In genomic region chr19:41808663-41809566, GRCh38 we compare ENCODE assay signal across 19 cellular contexts. TPM values are rescaled to one million over a fixed set of nuclear protein-coding genes. Genes with fewer than 3 reads are reported as not detected.
DNase-seq lines count a peak whose midpoint lies in the region; ATAC-seq lines count a peak whose summit lies in the region.
"Had no signal": no experiment of that assay in that cellular context is flagged by ENCODE, and none has a peak within 500 bp of the region (broad histone marks: within the 10 kb centered on the region; RNA-seq: fewer than 3 reads in every experiment).

No MANE protein-coding gene starts in this region.

- no peak overlapping the region for H2BK12ac ChIP-seq in mesenchymal stem cell (ENCODE audit: low read length in 2 of 2)

- no peak overlapping the region for H2AK5ac ChIP-seq in mesenchymal stem cell (ENCODE audit: low read length, severe bottlenecking)

- H3K9me3 ChIP-seq in BLaER1 (no peaks in the 10 kb centered on the region), mesenchymal stem cell (ENCODE audit: control insufficient read depth, low read length) (no peaks in the 10 kb centered on the region)
- H3K9me3 ChIP-seq in naive thymus-derived CD4-positive, alpha-beta T cell (ENCODE audit: control insufficient read depth in 2 of 3, low read length in 3 of 3) = no peaks in the 10 kb centered on the region
- H3K9me3 ChIP-seq: Caco-2 had no signal

- ATAC-seq in Right ventricle myocardium superior (ENCODE audit: poor library complexity) = peak; percentile 78
- peak; percentile 69 for ATAC-seq in naive thymus-derived CD4-positive, alpha-beta T cell
- ATAC-seq: K562; stimulated activated naive CD8-positive, alpha-beta T cell treated with anti-CD3 and anti-CD28 coated beads, Interleukin-15, amount 100 ng/mL, for 72 hours had no signal

- CTCF ChIA-PET in naive thymus-derived CD4-positive, alpha-beta T cell (lab: Charles Lee) = interaction anchor here (0.6 kb wide), 1 partner anchor 56 kb away, joined by 6 read pairs; no protein-coding TSS in a partner anchor

- no peak overlapping the region for H2AFZ ChIP-seq in mesenchymal stem cell (ENCODE audit: low read depth, low read length)

- H3K27me3 ChIP-seq in BLaER1 = no peaks in the 10 kb centered on the region
- no peaks in the 10 kb centered on the region for H3K27me3 ChIP-seq in naive thymus-derived CD4-positive, alpha-beta T cell (ENCODE audit: control insufficient read depth in 2 of 2, insufficient read depth in 2 of 2, low read length in 2 of 2)
- peaks cover 3 to 25% of the 10 kb centered on the region in 2 experiments for H3K27me3 ChIP-seq in mesenchymal stem cell (ENCODE audit: control insufficient read depth in 1 of 2, insufficient read depth in 1 of 2, low read length in 2 of 2)

- H2BK120ac ChIP-seq in mesenchymal stem cell (ENCODE audit: low read depth, low read length) = no peak overlapping the region

- no peak overlapping the region for H3K23ac ChIP-seq in mesenchymal stem cell (ENCODE audit: low read length in 2 of 2)

- no peak overlapping the region for H3K27ac Mint-ChIP-seq in naive thymus-derived CD4-positive, alpha-beta T cell
- no peak overlapping the region for H3K27ac Mint-ChIP-seq in activated T-helper 1 cell treated with anti-CD3 and anti-CD28 coated beads, Interleukin-12 subunit alpha, Interleukin-12 subunit beta, Interleukin-2, Interleukin-4 antibody, amounts not matched to agents 30 ng/mL and 10 ng/mL and 1 ng/mL, durations not matched to agents 14 hours and 24 hours and 36 hours
- H3K27ac Mint-ChIP-seq in activated naive CD8-positive, alpha-beta T cell treated with anti-CD3 and anti-CD28 coated beads for 36 hours = no peak overlapping the region
- H3K27ac Mint-ChIP-seq: activated naive CD8-positive, alpha-beta T cell treated with anti-CD3 and anti-CD28 coated beads, Interleukin-2, amount 10 ng/mL, durations not matched to agents 7 days and 5 days; stimulated activated naive CD8-positive, alpha-beta T cell treated with anti-CD3 and anti-CD28 coated beads, Interleukin-15, amount 100 ng/mL, for 72 hours had no signal

- H3K4ac ChIP-seq in mesenchymal stem cell (ENCODE audit: low read depth in 1 of 2, low read length in 2 of 2) = no peak overlapping the region

- H3K36me3 ChIP-seq in BLaER1 = no peaks in the 10 kb centered on the region
- no peaks in the 10 kb centered on the region for H3K36me3 ChIP-seq in naive thymus-derived CD4-positive, alpha-beta T cell (ENCODE audit: control insufficient read depth in 2 of 3, insufficient read depth in 3 of 3, low read length in 3 of 3)
- no peaks in the 10 kb centered on the region for H3K36me3 ChIP-seq in mesenchymal stem cell (ENCODE audit: control insufficient read depth in 1 of 2, insufficient read depth in 2 of 2, low read depth in 1 of 2, low read length in 2 of 2)

- H3K4me3 Mint-ChIP-seq in naive thymus-derived CD4-positive, alpha-beta T cell = no peak overlapping the region
- H3K4me3 Mint-ChIP-seq in activated T-helper 1 cell treated with anti-CD3 and anti-CD28 coated beads, Interleukin-12 subunit alpha, Interleukin-12 subunit beta, Interleukin-2, Interleukin-4 antibody, amounts not matched to agents 30 ng/mL and 10 ng/mL and 1 ng/mL, durations not matched to agents 14 hours and 24 hours and 36 hours = no peak overlapping the region
- H3K4me3 Mint-ChIP-seq in activated naive CD8-positive, alpha-beta T cell treated with anti-CD3 and anti-CD28 coated beads for 36 hours = no peak overlapping the region
- H3K4me3 Mint-ChIP-seq: activated naive CD8-positive, alpha-beta T cell treated with anti-CD3 and anti-CD28 coated beads, Interleukin-2, amount 10 ng/mL, durations not matched to agents 7 days and 5 days; stimulated activated naive CD8-positive, alpha-beta T cell treated with anti-CD3 and anti-CD28 coated beads, Interleukin-15, amount 100 ng/mL, for 72 hours had no signal

- H3K9me3 Mint-ChIP-seq in naive thymus-derived CD4-positive, alpha-beta T cell = no peaks in the 10 kb centered on the region
- H3K9me3 Mint-ChIP-seq in activated T-helper 1 cell treated with anti-CD3 and anti-CD28 coated beads, Interleukin-12 subunit alpha, Interleukin-12 subunit beta, Interleukin-2, Interleukin-4 antibody, amounts not matched to agents 30 ng/mL and 10 ng/mL and 1 ng/mL, durations not matched to agents 14 hours and 24 hours and 36 hours = no peaks in the 10 kb centered on the region
- H3K9me3 Mint-ChIP-seq in activated naive CD8-positive, alpha-beta T cell treated with anti-CD3 and anti-CD28 coated beads for 36 hours = no peaks in the 10 kb centered on the region
- H3K9me3 Mint-ChIP-seq: activated naive CD8-positive, alpha-beta T cell treated with anti-CD3 and anti-CD28 coated beads, Interleukin-2, amount 10 ng/mL, durations not matched to agents 7 days and 5 days; stimulated activated naive CD8-positive, alpha-beta T cell treated with anti-CD3 and anti-CD28 coated beads, Interleukin-15, amount 100 ng/mL, for 72 hours had no signal

- H3K14ac ChIP-seq in mesenchymal stem cell (ENCODE audit: low read length in 2 of 2) = no peak overlapping the region

- H3K27ac ChIP-seq in BLaER1 = peak overlapping the region; percentile 85; the same call in 1 of the 2 replicates
- no peak overlapping the region for H3K27ac ChIP-seq in naive thymus-derived CD4-positive, alpha-beta T cell (ENCODE audit: low read depth, low read length)
- no peak overlapping the region for H3K27ac ChIP-seq in mesenchymal stem cell (ENCODE audit: low read length, poor library complexity, severe bottlenecking)
- H3K27ac ChIP-seq: SK-N-MC had no signal

- H3K4me1 Mint-ChIP-seq in naive thymus-derived CD4-positive, alpha-beta T cell = peaks cover 0 to 25% (median 16%) of the 10 kb centered on the region in 7 donors
- peaks cover 30% of the 10 kb centered on the region for H3K4me1 Mint-ChIP-seq in activated T-helper 1 cell treated with anti-CD3 and anti-CD28 coated beads, Interleukin-12 subunit alpha, Interleukin-12 subunit beta, Interleukin-2, Interleukin-4 antibody, amounts not matched to agents 30 ng/mL and 10 ng/mL and 1 ng/mL, durations not matched to agents 14 hours and 24 hours and 36 hours (ENCODE audit: low read depth)
- H3K4me1 Mint-ChIP-seq in activated naive CD8-positive, alpha-beta T cell treated with anti-CD3 and anti-CD28 coated beads for 36 hours = peaks cover 7% of the 10 kb centered on the region
- H3K4me1 Mint-ChIP-seq: stimulated activated naive CD8-positive, alpha-beta T cell treated with anti-CD3 and anti-CD28 coated beads, Interleukin-15, amount 100 ng/mL, for 72 hours had no signal

- H3K4me3 ChIP-seq in BLaER1 (no peak overlapping the region), mesenchymal stem cell (ENCODE audit: insufficient read depth in 1 of 2, low read depth in 1 of 2, low read length in 2 of 2) (no peak overlapping the region)
- no peak overlapping the region for H3K4me3 ChIP-seq in naive thymus-derived CD4-positive, alpha-beta T cell (ENCODE audit: low read length)
- H3K4me3 ChIP-seq: K562, SK-N-MC had no signal

- POLR2A ChIA-PET in naive thymus-derived CD4-positive, alpha-beta T cell (lab: Charles Lee) = no interaction called here

- peak overlapping the region; percentile 92 for H3K4me2 ChIP-seq in BLaER1
- no peak overlapping the region for H3K4me2 ChIP-seq in mesenchymal stem cell (ENCODE audit: low read length, poor library complexity, severe bottlenecking)

- no peak overlapping the region for H4K91ac ChIP-seq in mesenchymal stem cell (ENCODE audit: low read length)

- H3K36me3 Mint-ChIP-seq in naive thymus-derived CD4-positive, alpha-beta T cell = no peaks in the 10 kb centered on the region
- peaks cover 3% of the 10 kb centered on the region for H3K36me3 Mint-ChIP-seq in activated T-helper 1 cell treated with anti-CD3 and anti-CD28 coated beads, Interleukin-12 subunit alpha, Interleukin-12 subunit beta, Interleukin-2, Interleukin-4 antibody, amounts not matched to agents 30 ng/mL and 10 ng/mL and 1 ng/mL, durations not matched to agents 14 hours and 24 hours and 36 hours (ENCODE audit: low read depth)
- no peaks in the 10 kb centered on the region for H3K36me3 Mint-ChIP-seq in activated naive CD8-positive, alpha-beta T cell treated with anti-CD3 and anti-CD28 coated beads for 36 hours
- H3K36me3 Mint-ChIP-seq: activated naive CD8-positive, alpha-beta T cell treated with anti-CD3 and anti-CD28 coated beads, Interleukin-2, amount 10 ng/mL, durations not matched to agents 7 days and 5 days had no signal

- H3K18ac ChIP-seq in mesenchymal stem cell (ENCODE audit: low read depth in 1 of 2, low read length in 2 of 2) = no peak overlapping the region

- H3K4me1 ChIP-seq in BLaER1 (peaks cover 59% of the 10 kb centered on the region), mesenchymal stem cell (ENCODE audit: control insufficient read depth, insufficient read depth, low read depth, low read length) (no peaks in the 10 kb centered on the region)
- H3K4me1 ChIP-seq in naive thymus-derived CD4-positive, alpha-beta T cell (ENCODE audit: control insufficient read depth in 2 of 2, insufficient read depth in 2 of 2, low read length in 2 of 2) = no peaks in the 10 kb centered on the region
- H3K4me1 ChIP-seq: Caco-2 had no signal

- no peak overlapping the region for H3K9ac ChIP-seq in BLaER1
- no peak overlapping the region for H3K9ac ChIP-seq in mesenchymal stem cell (ENCODE audit: low read length)

- peak; percentile 93 for DNase-seq in MV-4-11 (lab: John Stamatoyannopoulos, UW)
- peak; percentile 65 for DNase-seq in Right ventricle myocardium superior
- DNase-seq in naive thymus-derived CD4-positive, alpha-beta T cell = no peak
- no peak for DNase-seq in mesenchymal stem cell
- no peak for DNase-seq in activated T-helper 1 cell treated with anti-CD3 and anti-CD28 coated beads, Interleukin-12 subunit alpha, Interleukin-12 subunit beta, Interleukin-2, Interleukin-4 antibody, amounts not matched to agents 30 ng/mL and 10 ng/mL and 1 ng/mL, durations not matched to agents 14 hours and 24 hours and 36 hours (ENCODE audit: low spot score)
- DNase-seq in activated naive CD8-positive, alpha-beta T cell treated with anti-CD3 and anti-CD28 coated beads for 36 hours = no peak
- DNase-seq in retina = no peak
- DNase-seq: activated CD4-positive, alpha-beta T cell treated with anti-CD3 and anti-CD28 coated beads, Interleukin-2, amount 50 U/mL, for 1 hour; activated naive CD8-positive, alpha-beta T cell treated with anti-CD3 and anti-CD28 coated beads, Interleukin-2, amount 10 ng/mL, durations not matched to agents 7 days and 5 days; Caco-2; GOT3; kidney glomerular epithelial cell; NCI-H446 treated with DMSO at 0.1 percent for 48 hours; stimulated activated CD4-positive, alpha-beta T cell treated with anti-CD3 and anti-CD28 coated beads, Interleukin-15, amount 100 ng/mL, for 24 hours; stimulated activated naive CD8-positive, alpha-beta T cell treated with anti-CD3 and anti-CD28 coated beads, Interleukin-15, amount 100 ng/mL, for 72 hours had no signal

- no peak overlapping the region for H2BK15ac ChIP-seq in mesenchymal stem cell (ENCODE audit: low read depth, poor library complexity, severe bottlenecking)

- intact Hi-C loops in Right ventricle myocardium superior (cut with DNase I) = no loop called here
- intact Hi-C loops in naive thymus-derived CD4-positive, alpha-beta T cell (cut with micrococcal nuclease) = no loop called here
- intact Hi-C loops in activated T-helper 1 cell treated with anti-CD3 and anti-CD28 coated beads, Interleukin-12 subunit alpha, Interleukin-12 subunit beta, Interleukin-2, Interleukin-4 antibody, amounts not matched to agents 30 ng/mL and 10 ng/mL and 1 ng/mL, durations not matched to agents 14 hours and 24 hours and 36 hours (cut with micrococcal nuclease) = no loop called here

- H4K20me1 ChIP-seq in BLaER1 = no peaks in the 10 kb centered on the region

- no peak overlapping the region for H2BK5ac ChIP-seq in mesenchymal stem cell (ENCODE audit: low read depth, low read length, poor library complexity, severe bottlenecking)

- H3K27me3 Mint-ChIP-seq in naive thymus-derived CD4-positive, alpha-beta T cell = peaks cover 0 to 9% (median 5%) of the 10 kb centered on the region in 5 donors
- H3K27me3 Mint-ChIP-seq in activated T-helper 1 cell treated with anti-CD3 and anti-CD28 coated beads, Interleukin-12 subunit alpha, Interleukin-12 subunit beta, Interleukin-2, Interleukin-4 antibody, amounts not matched to agents 30 ng/mL and 10 ng/mL and 1 ng/mL, durations not matched to agents 14 hours and 24 hours and 36 hours (ENCODE audit: insufficient read depth) = no peaks in the 10 kb centered on the region
- H3K27me3 Mint-ChIP-seq in activated naive CD8-positive, alpha-beta T cell treated with anti-CD3 and anti-CD28 coated beads for 36 hours = no peaks in the 10 kb centered on the region

- WGBS in mesenchymal stem cell = 76% methylated on average over 13 of the region's 16 CpGs

- no peaks in the 10 kb centered on the region for H3K79me1 ChIP-seq in mesenchymal stem cell (replicated peaks; ENCODE audit: low read length, poor library complexity, severe bottlenecking)

- H4K8ac ChIP-seq in mesenchymal stem cell (ENCODE audit: low read length) = no peak overlapping the region

RNA-seq across cellular contexts. Expression of gene CEACAM3, which starts 12.5 kb away (rescaled TPM):
- not detected for total RNA-seq in Right ventricle myocardium superior
- 1 to 10 TPM in 1 of 5 experiments, under 1 TPM in 1, not detected in 3; 0.42 to 4.7 TPM for total RNA-seq in naive thymus-derived CD4-positive, alpha-beta T cell
- not detected for polyA plus RNA-seq in naive thymus-derived CD4-positive, alpha-beta T cell
- not detected for polyA plus RNA-seq in mesenchymal stem cell (2013, experiment 1 of 2)
- polyA plus RNA-seq in mesenchymal stem cell (2013, experiment 2 of 2) = not detected
- total RNA-seq in activated T-helper 1 cell treated with anti-CD3 and anti-CD28 coated beads, Interleukin-12 subunit alpha, Interleukin-12 subunit beta, Interleukin-2, Interleukin-4 antibody, amounts not matched to agents 30 ng/mL and 10 ng/mL and 1 ng/mL, durations not matched to agents 14 hours and 24 hours and 36 hours = not detected in 2 replicates
- total RNA-seq in activated naive CD8-positive, alpha-beta T cell treated with anti-CD3 and anti-CD28 coated beads for 36 hours = not detected
- total RNA-seq: activated naive CD8-positive, alpha-beta T cell treated with anti-CD3 and anti-CD28 coated beads, Interleukin-2, amount 10 ng/mL, durations not matched to agents 7 days and 5 days; bronchial epithelial cell; Caco-2; K562 had no signal
- polyA plus RNA-seq: K562 had no signal

RNA-seq across cellular contexts. Expression of gene LYPD4, which starts 35.6 kb away (rescaled TPM):
- total RNA-seq in Right ventricle myocardium superior = not detected
- total RNA-seq in naive thymus-derived CD4-positive, alpha-beta T cell = not detected
- polyA plus RNA-seq in naive thymus-derived CD4-positive, alpha-beta T cell = not detected
- not detected for polyA plus RNA-seq in mesenchymal stem cell (2013, experiment 1 of 2)
- polyA plus RNA-seq in mesenchymal stem cell (2013, experiment 2 of 2) = not detected
- total RNA-seq in activated T-helper 1 cell treated with anti-CD3 and anti-CD28 coated beads, Interleukin-12 subunit alpha, Interleukin-12 subunit beta, Interleukin-2, Interleukin-4 antibody, amounts not matched to agents 30 ng/mL and 10 ng/mL and 1 ng/mL, durations not matched to agents 14 hours and 24 hours and 36 hours = not detected in 2 replicates
- not detected for total RNA-seq in activated naive CD8-positive, alpha-beta T cell treated with anti-CD3 and anti-CD28 coated beads for 36 hours
- total RNA-seq: activated naive CD8-positive, alpha-beta T cell treated with anti-CD3 and anti-CD28 coated beads, Interleukin-2, amount 10 ng/mL, durations not matched to agents 7 days and 5 days; bronchial epithelial cell; Caco-2; K562 had no signal

RNA-seq across cellular contexts. Expression of gene DMRTC2, which starts 35.9 kb away (rescaled TPM):
- total RNA-seq in Right ventricle myocardium superior = not detected
- under 1 TPM in 1 of 5 experiments, not detected in 4; 0.12 TPM for total RNA-seq in naive thymus-derived CD4-positive, alpha-beta T cell
- not detected for polyA plus RNA-seq in naive thymus-derived CD4-positive, alpha-beta T cell
- polyA plus RNA-seq in mesenchymal stem cell (2013, experiment 1 of 2) = not detected
- polyA plus RNA-seq in mesenchymal stem cell (2013, experiment 2 of 2) = not detected
- not detected in 2 replicates for total RNA-seq in activated T-helper 1 cell treated with anti-CD3 and anti-CD28 coated beads, Interleukin-12 subunit alpha, Interleukin-12 subunit beta, Interleukin-2, Interleukin-4 antibody, amounts not matched to agents 30 ng/mL and 10 ng/mL and 1 ng/mL, durations not matched to agents 14 hours and 24 hours and 36 hours
- total RNA-seq in activated naive CD8-positive, alpha-beta T cell treated with anti-CD3 and anti-CD28 coated beads for 36 hours = not detected
- total RNA-seq: activated naive CD8-positive, alpha-beta T cell treated with anti-CD3 and anti-CD28 coated beads, Interleukin-2, amount 10 ng/mL, durations not matched to agents 7 days and 5 days; bronchial epithelial cell; Caco-2; K562 had no signal

RNA-seq across cellular contexts. Expression of gene RPS19, which starts 51.1 kb away (rescaled TPM):
- 586 TPM for total RNA-seq in Right ventricle myocardium superior
- 1,000 to 10,000 TPM; 2,739 to 3,712 (median 3,396) TPM for total RNA-seq in naive thymus-derived CD4-positive, alpha-beta T cell
- 1,000 to 10,000 TPM; 6,645 to 7,822 TPM for polyA plus RNA-seq in naive thymus-derived CD4-positive, alpha-beta T cell
- 2,789 TPM for polyA plus RNA-seq in mesenchymal stem cell (2013, experiment 1 of 2)
- 2,879 TPM for polyA plus RNA-seq in mesenchymal stem cell (2013, experiment 2 of 2)
- 2,887 and 2,906 TPM in 2 replicates for total RNA-seq in activated T-helper 1 cell treated with anti-CD3 and anti-CD28 coated beads, Interleukin-12 subunit alpha, Interleukin-12 subunit beta, Interleukin-2, Interleukin-4 antibody, amounts not matched to agents 30 ng/mL and 10 ng/mL and 1 ng/mL, durations not matched to agents 14 hours and 24 hours and 36 hours
- 1,000 to 10,000 TPM; 3,012 to 3,178 TPM for total RNA-seq in activated naive CD8-positive, alpha-beta T cell treated with anti-CD3 and anti-CD28 coated beads for 36 hours

RNA-seq across cellular contexts. Expression of gene CEACAM6, which starts 53.6 kb away (rescaled TPM):
- total RNA-seq in Right ventricle myocardium superior = not detected
- under 1 TPM in 1 of 5 experiments, not detected in 4; 0.15 TPM for total RNA-seq in naive thymus-derived CD4-positive, alpha-beta T cell
- not detected for polyA plus RNA-seq in naive thymus-derived CD4-positive, alpha-beta T cell
- not detected for polyA plus RNA-seq in mesenchymal stem cell (2013, experiment 1 of 2)
- polyA plus RNA-seq in mesenchymal stem cell (2013, experiment 2 of 2) = not detected
- total RNA-seq in activated T-helper 1 cell treated with anti-CD3 and anti-CD28 coated beads, Interleukin-12 subunit alpha, Interleukin-12 subunit beta, Interleukin-2, Interleukin-4 antibody, amounts not matched to agents 30 ng/mL and 10 ng/mL and 1 ng/mL, durations not matched to agents 14 hours and 24 hours and 36 hours = not detected in 2 replicates
- total RNA-seq in activated naive CD8-positive, alpha-beta T cell treated with anti-CD3 and anti-CD28 coated beads for 36 hours = not detected
- total RNA-seq: activated naive CD8-positive, alpha-beta T cell treated with anti-CD3 and anti-CD28 coated beads, Interleukin-2, amount 10 ng/mL, durations not matched to agents 7 days and 5 days had no signal
- polyA plus RNA-seq: K562 had no signal

Comparison
In these comparisons a context has a peak if more than half of its experiments do, and no peak if none do; other contexts are left out.
1. DNase-seq: peak in MV-4-11 (single experiment) and Right ventricle myocardium superior (single experiment); none in naive thymus-derived CD4-positive, alpha-beta T cell (0 of 9), mesenchymal stem cell (single experiment), activated T-helper 1 cell treated with anti-CD3 and anti-CD28 coated beads, Interleukin-12 subunit alpha, Interleukin-12 subunit beta, Interleukin-2, Interleukin-4 antibody, amounts not matched to agents 30 ng/mL and 10 ng/mL and 1 ng/mL, durations not matched to agents 14 hours and 24 hours and 36 hours (single experiment), activated naive CD8-positive, alpha-beta T cell treated with anti-CD3 and anti-CD28 coated beads for 36 hours (single experiment) and retina (single experiment).